Comparison of ENCODE assay signal across 17 cellular contexts in genomic region chrX:33210156-33210555, GRCh38. TPM values are rescaled to one million over a fixed set of nuclear protein-coding genes. Genes with fewer than 3 reads are reported as not detected.
DNase-seq lines count a peak whose midpoint lies in the region; ATAC-seq and TF ChIP-seq lines count a peak whose summit lies in the region.
"Had no signal": no experiment of that assay in that cellular context is flagged by ENCODE, and none has a peak within 500 bp of the region (broad histone marks: within the 10 kb centered on the region; RNA-seq: fewer than 3 reads in every experiment).

No MANE protein-coding gene starts in this region.

- POLR2A ChIA-PET in MCF 10A (lab: Yijun Ruan, JAX), result no interaction called here

- H3K36me3 Mint-ChIP-seq in MCF 10A (ENCODE audit: insufficient read depth, unreplicated experiment), result no peaks in the 10 kb centered on the region
- H3K36me3 Mint-ChIP-seq: WTC11 had no signal

- H3K9me3 ChIP-seq in upper lobe of right lung, result no peaks in the 10 kb centered on the region

- BruUV-seq in MCF 10A (replicated peaks; lab: Mats Ljungman, UMichigan), result no TSS peak

- H3K4me1 Mint-ChIP-seq in MCF 10A (ENCODE audit: insufficient read depth, unreplicated experiment), result peaks cover 9% of the 10 kb centered on the region

- no peaks in the 10 kb centered on the region for H3K9me3 Mint-ChIP-seq in MCF 10A (ENCODE audit: unreplicated experiment)
- H3K9me3 Mint-ChIP-seq: WTC11 had no signal

- no peaks in the 10 kb centered on the region for H3K36me3 ChIP-seq in upper lobe of right lung

- H3K27me3 Mint-ChIP-seq in MCF 10A (ENCODE audit: insufficient read depth, unreplicated experiment), result peaks cover 24% of the 10 kb centered on the region
- H3K27me3 Mint-ChIP-seq: CD4-positive, alpha-beta T cell had no signal

- H3K27ac Mint-ChIP-seq in MCF 10A (ENCODE audit: low read depth, unreplicated experiment), result peak overlapping the region; percentile 82
- H3K27ac Mint-ChIP-seq: CD4-positive, alpha-beta T cell; WTC11 had no signal

- CTCF ChIA-PET in MCF 10A (lab: Yijun Ruan, JAX), result no interaction called here

- intact Hi-C loops in MCF 10A (cut with micrococcal nuclease), result no loop called here
- intact Hi-C loops in left ventricle myocardium superior (cut with micrococcal nuclease), result no loop called here
- intact Hi-C loops in upper lobe of right lung (cut with DNase I), result no loop called here

- peak overlapping the region; percentile 72 for H3K4me3 Mint-ChIP-seq in MCF 10A (ENCODE audit: unreplicated experiment)
- H3K4me3 Mint-ChIP-seq: CD4-positive, alpha-beta T cell; WTC11 had no signal

- DNase-seq in MCF 10A (ENCODE audit: unreplicated experiment) (no peak), left ventricle myocardium superior (no peak), pons (ENCODE audit: low spot score) (peak; percentile 4), upper lobe of right lung (no peak), NCI-H510A treated with DMSO at 0.1 percent for 48 hours (lab: John Stamatoyannopoulos, UW) (no peak), left lobe of liver (ENCODE audit: low spot score) (no peak)
- DNase-seq: activated gamma-delta T cell treated with Interleukin-2 at 50 U/mL for 16 hours; caudate nucleus; CD4-positive, alpha-beta T cell; head of caudate nucleus; kidney glomerular epithelial cell; NCI-H1694; NCI-H526; T-helper 1 cell had no signal

- H3K27me3 ChIP-seq in upper lobe of right lung, result no peaks in the 10 kb centered on the region

- H3K4me3 ChIP-seq in upper lobe of right lung, result peak overlapping the region; percentile 47

- no peaks in the 10 kb centered on the region for H3K4me1 ChIP-seq in upper lobe of right lung

- TF ChIP-seq CTCF in MCF 10A (IDR thresholded peaks at IDR 0.05; ENCODE audit: unreplicated experiment) (no peak), upper lobe of right lung (IDR thresholded peaks at IDR 0.05) (no peak)

- ATAC-seq in left ventricle myocardium superior, result peak; percentile 39
- no peak for ATAC-seq in upper lobe of right lung
- ATAC-seq in esophagus mucosa, result no peak
- ATAC-seq in left lobe of liver, result no peak
- ATAC-seq: WTC11 had no signal

- no peak overlapping the region for H3K27ac ChIP-seq in upper lobe of right lung
- H3K27ac ChIP-seq: HL-60 had no signal

RNA-seq across cellular contexts. Expression of gene DMD, which starts 1.2 kb away (rescaled TPM):
- 17.0 and 19.3 TPM in 2 replicates for total RNA-seq in MCF 10A (2022)
- 131 TPM for total RNA-seq in left ventricle myocardium superior
- 24.7 TPM for total RNA-seq in upper lobe of right lung
- total RNA-seq in esophagus mucosa, result 5.1 TPM
- total RNA-seq in left lobe of liver, result 32.2 TPM
